14 cellular contexts compared by ENCODE assay signal in the genomic region with DNA sequence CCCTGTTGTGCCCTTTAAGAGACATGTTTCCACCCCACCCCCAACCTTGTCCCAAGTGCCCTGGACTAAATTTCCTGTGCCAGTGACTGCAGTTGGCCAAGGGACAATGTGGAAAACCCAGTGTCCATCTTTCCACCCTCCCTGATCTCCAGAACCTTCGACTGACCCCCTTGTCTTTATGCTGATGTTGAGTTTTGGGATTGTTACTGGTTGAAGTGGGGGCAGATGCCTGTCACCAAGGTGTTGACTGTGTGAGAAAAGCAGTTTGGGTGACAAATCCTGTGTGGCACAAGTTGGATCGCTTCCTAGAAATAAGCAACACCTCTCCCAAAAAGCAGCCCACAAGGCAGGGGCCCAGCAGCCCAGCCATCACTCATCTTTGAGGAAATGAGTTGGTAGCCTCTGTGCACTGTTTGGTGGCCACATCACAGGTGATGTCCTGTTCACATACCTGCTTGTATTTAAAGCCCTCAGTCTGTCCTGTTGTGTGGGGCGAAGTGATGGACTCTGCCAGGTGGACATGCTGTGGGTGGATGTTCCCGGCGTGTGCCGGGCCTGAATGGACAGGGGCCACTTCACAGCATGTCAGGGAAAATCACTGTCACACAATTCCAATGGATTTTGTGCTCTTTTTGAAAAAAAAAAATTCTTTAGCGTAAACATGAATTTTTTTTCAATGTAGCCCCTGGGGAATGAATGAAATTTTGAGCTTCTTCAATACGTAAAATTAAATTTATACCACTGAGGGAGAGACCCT. TPM values are rescaled to one million over a fixed set of nuclear protein-coding genes. Genes with fewer than 3 reads are reported as not detected.
DNase-seq lines count a peak whose midpoint lies in the region; ATAC-seq and TF ChIP-seq lines count a peak whose summit lies in the region.
"Had no signal": no experiment of that assay in that cellular context is flagged by ENCODE, and none has a peak within 500 bp of the region (broad histone marks: within the 10 kb centered on the region; RNA-seq: fewer than 3 reads in every experiment).

No MANE protein-coding gene starts in this region.

- no peak for TF ChIP-seq CTCF in Caco-2 (IDR thresholded peaks at IDR 0.05; ENCODE audit: insufficient read depth in 1 of 2, low read depth in 1 of 2, low read length in 1 of 2, severe bottlenecking in 1 of 2, unreplicated experiment in 1 of 2)
- TF ChIP-seq CTCF in type B pancreatic cell (conservative IDR thresholded peaks at IDR 0.05) = no peak

- H3K36me3 Mint-ChIP-seq in T-helper 2 cell treated with Interferon-gamma antibody and Interleukin-4, amounts not matched to agents 5 μg/mL and 100 μg/mL, for 36 hours (ENCODE audit: low read depth) = peaks cover 46% of the 10 kb centered on the region
- peaks cover 42% of the 10 kb centered on the region for H3K36me3 Mint-ChIP-seq in Caco-2 (ENCODE audit: insufficient read depth, unreplicated experiment)
- H3K36me3 Mint-ChIP-seq in activated CD8-positive, alpha-beta T cell treated with anti-CD3 and anti-CD28 coated beads, Interleukin-2, amount 10 ng/mL, durations not matched to agents 7 days and 5 days (ENCODE audit: low read depth) = peaks cover 54% of the 10 kb centered on the region
- H3K36me3 Mint-ChIP-seq in naive B cell = peaks cover 4 to 9% of the 10 kb centered on the region in 2 donors
- peaks cover 10% of the 10 kb centered on the region for H3K36me3 Mint-ChIP-seq in type B pancreatic cell
- peaks cover 0 to 49% (median 16%) of the 10 kb centered on the region in 3 donors for H3K36me3 Mint-ChIP-seq in naive thymus-derived CD8-positive, alpha-beta T cell

- BruUV-seq in Caco-2 (replicated peaks; lab: Mats Ljungman, UMichigan) = TSS peak; percentile 61

- H3K9me3 Mint-ChIP-seq in T-helper 2 cell treated with Interferon-gamma antibody and Interleukin-4, amounts not matched to agents 5 μg/mL and 100 μg/mL, for 36 hours = no peaks in the 10 kb centered on the region
- H3K9me3 Mint-ChIP-seq in Caco-2 (ENCODE audit: unreplicated experiment) = no peaks in the 10 kb centered on the region
- H3K9me3 Mint-ChIP-seq in activated CD8-positive, alpha-beta T cell treated with anti-CD3 and anti-CD28 coated beads, Interleukin-2, amount 10 ng/mL, durations not matched to agents 7 days and 5 days (ENCODE audit: insufficient read depth) = no peaks in the 10 kb centered on the region
- H3K9me3 Mint-ChIP-seq in naive B cell = no peaks in the 10 kb centered on the region
- no peaks in the 10 kb centered on the region for H3K9me3 Mint-ChIP-seq in type B pancreatic cell
- no peaks in the 10 kb centered on the region for H3K9me3 Mint-ChIP-seq in naive thymus-derived CD8-positive, alpha-beta T cell
- H3K9me3 Mint-ChIP-seq: CD4-positive, alpha-beta T cell; central memory CD8-positive, alpha-beta T cell had no signal

- peaks cover 3% of the 10 kb centered on the region for H3K36me3 ChIP-seq in Caco-2 (ENCODE audit: control insufficient read depth, insufficient read depth, low read length)

- peaks cover 36% of the 10 kb centered on the region for H3K4me1 Mint-ChIP-seq in T-helper 2 cell treated with Interferon-gamma antibody and Interleukin-4, amounts not matched to agents 5 μg/mL and 100 μg/mL, for 36 hours (ENCODE audit: low read depth)
- H3K4me1 Mint-ChIP-seq in Caco-2 (ENCODE audit: low read depth, unreplicated experiment) (peaks cover 8% of the 10 kb centered on the region), naive B cell (peaks cover 4 to 8% (median 4%) of the 10 kb centered on the region in 3 donors), type B pancreatic cell (ENCODE audit: unreplicated experiment) (peaks cover 8% of the 10 kb centered on the region)
- peaks cover 32% of the 10 kb centered on the region for H3K4me1 Mint-ChIP-seq in activated CD8-positive, alpha-beta T cell treated with anti-CD3 and anti-CD28 coated beads, Interleukin-2, amount 10 ng/mL, durations not matched to agents 7 days and 5 days (ENCODE audit: low read depth)
- peaks cover 0 to 3% (median 0%) of the 10 kb centered on the region in 4 donors for H3K4me1 Mint-ChIP-seq in naive thymus-derived CD8-positive, alpha-beta T cell

- no peaks in the 10 kb centered on the region for H3K4me1 ChIP-seq in Caco-2

- H3K27me3 Mint-ChIP-seq in T-helper 2 cell treated with Interferon-gamma antibody and Interleukin-4, amounts not matched to agents 5 μg/mL and 100 μg/mL, for 36 hours (ENCODE audit: low read depth) = no peaks in the 10 kb centered on the region
- H3K27me3 Mint-ChIP-seq in Caco-2 (ENCODE audit: insufficient read depth, unreplicated experiment) = no peaks in the 10 kb centered on the region
- H3K27me3 Mint-ChIP-seq in activated CD8-positive, alpha-beta T cell treated with anti-CD3 and anti-CD28 coated beads, Interleukin-2, amount 10 ng/mL, durations not matched to agents 7 days and 5 days (ENCODE audit: low read depth) = no peaks in the 10 kb centered on the region
- no peaks in the 10 kb centered on the region for H3K27me3 Mint-ChIP-seq in naive B cell
- H3K27me3 Mint-ChIP-seq in type B pancreatic cell = no peaks in the 10 kb centered on the region
- H3K27me3 Mint-ChIP-seq in naive thymus-derived CD8-positive, alpha-beta T cell = no peaks in the 10 kb centered on the region
- H3K27me3 Mint-ChIP-seq: CD4-positive, alpha-beta T cell; central memory CD8-positive, alpha-beta T cell had no signal

- no peak for TF ChIP-seq POLR2A in GM18505 (IDR thresholded peaks at IDR 0.05; ENCODE audit: borderline replicate concordance, extremely low read depth, insufficient read depth, insufficient read length)

- no peaks in the 10 kb centered on the region for H3K9me3 ChIP-seq in Caco-2

- H3K27ac Mint-ChIP-seq in T-helper 2 cell treated with Interferon-gamma antibody and Interleukin-4, amounts not matched to agents 5 μg/mL and 100 μg/mL, for 36 hours = peak overlapping the region; percentile 86
- H3K27ac Mint-ChIP-seq in Caco-2 (ENCODE audit: unreplicated experiment) (no peak overlapping the region), naive B cell (peak overlapping the region in 4 of 6 donors; percentile 22 to 76 (median 51)), type B pancreatic cell (no peak overlapping the region)
- peak overlapping the region; percentile 75 for H3K27ac Mint-ChIP-seq in activated CD8-positive, alpha-beta T cell treated with anti-CD3 and anti-CD28 coated beads, Interleukin-2, amount 10 ng/mL, durations not matched to agents 7 days and 5 days
- H3K27ac Mint-ChIP-seq in naive thymus-derived CD8-positive, alpha-beta T cell = peak overlapping the region in 4 of 10 donors; percentile 10 to 53 (median 26)
- H3K27ac Mint-ChIP-seq: CD4-positive, alpha-beta T cell had no signal

- H3K4me3 Mint-ChIP-seq in T-helper 2 cell treated with Interferon-gamma antibody and Interleukin-4, amounts not matched to agents 5 μg/mL and 100 μg/mL, for 36 hours = peak overlapping the region; percentile 49
- no peak overlapping the region for H3K4me3 Mint-ChIP-seq in Caco-2 (ENCODE audit: unreplicated experiment)
- H3K4me3 Mint-ChIP-seq in activated CD8-positive, alpha-beta T cell treated with anti-CD3 and anti-CD28 coated beads, Interleukin-2, amount 10 ng/mL, durations not matched to agents 7 days and 5 days = no peak overlapping the region
- peak overlapping the region in 1 of 8 donors; percentile 25 for H3K4me3 Mint-ChIP-seq in naive B cell
- no peak overlapping the region for H3K4me3 Mint-ChIP-seq in type B pancreatic cell
- H3K4me3 Mint-ChIP-seq in naive thymus-derived CD8-positive, alpha-beta T cell = no peak overlapping the region
- H3K4me3 Mint-ChIP-seq: CD4-positive, alpha-beta T cell; central memory CD8-positive, alpha-beta T cell had no signal

- H3K27me3 ChIP-seq in Caco-2 (replicated peaks; ENCODE audit: control insufficient read depth, insufficient read depth, low read length) = no peaks in the 10 kb centered on the region

- CTCF ChIA-PET in Caco-2 (lab: Charles Lee) = interaction anchor here (0.5 kb wide), 1 partner anchor 1000 kb away, joined by 3 read pairs; a partner anchor contains a TSS
- CTCF ChIA-PET in activated CD8-positive, alpha-beta T cell treated with anti-CD3 and anti-CD28 coated beads, Interleukin-2, amount 10 ng/mL, durations not matched to agents 7 days and 5 days (lab: Charles Lee) = no interaction called here

- POLR2A ChIA-PET in Caco-2 (lab: Charles Lee) = no interaction called here
- POLR2A ChIA-PET in activated CD8-positive, alpha-beta T cell treated with anti-CD3 and anti-CD28 coated beads, Interleukin-2, amount 10 ng/mL, durations not matched to agents 7 days and 5 days (lab: Charles Lee) = interaction anchor here (1.2 kb wide), 1 partner anchor 103 kb away, joined by 6 read pairs; no protein-coding TSS in a partner anchor
- POLR2A ChIA-PET in naive thymus-derived CD8-positive, alpha-beta T cell (lab: Charles Lee) = interaction anchor here (0.7 kb wide), 1 partner anchor 29 kb away, joined by 3 read pairs; no protein-coding TSS in a partner anchor

- DNase-seq in T-helper 2 cell treated with Interferon-gamma antibody and Interleukin-4, amounts not matched to agents 5 μg/mL and 100 μg/mL, for 36 hours (ENCODE audit: low spot score) = no peak
- no peak for DNase-seq in T-helper 2 cell
- no peak for DNase-seq in Caco-2
- no peak for DNase-seq in activated CD8-positive, alpha-beta T cell treated with anti-CD3 and anti-CD28 coated beads, Interleukin-2, amount 10 ng/mL, durations not matched to agents 7 days and 5 days
- no peak for DNase-seq in naive B cell
- DNase-seq in type B pancreatic cell (ENCODE audit: extremely low spot score, unreplicated experiment) = no peak
- no peak for DNase-seq in naive thymus-derived CD8-positive, alpha-beta T cell
- DNase-seq: activated CD8-positive, alpha-beta memory T cell treated with anti-CD3 and anti-CD28 coated beads for 24 hours; CD4-positive, alpha-beta T cell; SHP77 had no signal

- no peak for ATAC-seq in activated CD8-positive, alpha-beta T cell treated with anti-CD3 and anti-CD28 coated beads, Interleukin-2, amount 10 ng/mL, durations not matched to agents 7 days and 5 days
- ATAC-seq in naive B cell (ENCODE audit: low read depth in 2 of 2) (no peak), GM18505 (IDR thresholded peaks at IDR 0.05; ENCODE audit: unreplicated experiment) (no peak)
- no peak for ATAC-seq in naive thymus-derived CD8-positive, alpha-beta T cell

- intact Hi-C loops in Caco-2 (cut with micrococcal nuclease; ENCODE audit: unreplicated experiment) = no loop called here

- no peak overlapping the region for H3K4me3 ChIP-seq in Caco-2 (ENCODE audit: low read depth, low read length)
- H3K4me3 ChIP-seq: smooth muscle cell had no signal

RNA-seq across cellular contexts. Expression of a gene that starts 6.6 kb away (rescaled TPM):
- total RNA-seq in Caco-2 (2022) (38.6 and 41.0 TPM in 2 replicates), type B pancreatic cell (ENCODE audit: low replicate concordance) (24.0 and 37.6 TPM in 2 replicates)
- total RNA-seq in activated CD8-positive, alpha-beta T cell treated with anti-CD3 and anti-CD28 coated beads, Interleukin-2, amount 10 ng/mL, durations not matched to agents 7 days and 5 days = 10 to 100 TPM; 34.7 to 37.4 TPM
- 10 to 100 TPM; 28.9 to 41.4 (median 31.6) TPM for polyA plus RNA-seq in naive B cell (ENCODE audit: low read depth in 6 of 6)
- total RNA-seq in naive thymus-derived CD8-positive, alpha-beta T cell = 10 to 100 TPM; 31.1 to 32.4 TPM
- 10 to 100 TPM; 19.9 to 26.3 (median 22.1) TPM for polyA plus RNA-seq in naive thymus-derived CD8-positive, alpha-beta T cell

RNA-seq across cellular contexts. Expression of a gene that starts 32.5 kb away (rescaled TPM):
- total RNA-seq in Caco-2 (2022) (73.9 and 74.1 TPM in 2 replicates), type B pancreatic cell (ENCODE audit: low replicate concordance) (71.4 and 72.3 TPM in 2 replicates)
- total RNA-seq in activated CD8-positive, alpha-beta T cell treated with anti-CD3 and anti-CD28 coated beads, Interleukin-2, amount 10 ng/mL, durations not matched to agents 7 days and 5 days = 10 to 100 TPM; 55.1 to 60.4 TPM
- polyA plus RNA-seq in naive B cell (ENCODE audit: low read depth in 6 of 6) = 10 to 100 TPM; 27.5 to 39.9 (median 35.9) TPM
- total RNA-seq in naive thymus-derived CD8-positive, alpha-beta T cell = 10 to 100 TPM; 47.1 to 49.9 TPM
- polyA plus RNA-seq in naive thymus-derived CD8-positive, alpha-beta T cell = 10 to 100 TPM; 29.1 to 38.0 (median 29.5) TPM

RNA-seq across cellular contexts. Expression of a gene that starts 50.4 kb away (rescaled TPM):
- total RNA-seq in Caco-2 (2022) = not detected in 2 replicates
- total RNA-seq in activated CD8-positive, alpha-beta T cell treated with anti-CD3 and anti-CD28 coated beads, Interleukin-2, amount 10 ng/mL, durations not matched to agents 7 days and 5 days = under 1 TPM; 0.95 to 0.97 TPM
- not detected for polyA plus RNA-seq in naive B cell (ENCODE audit: low read depth in 6 of 6)
- 0.07 and 0.14 TPM in 2 replicates for total RNA-seq in type B pancreatic cell (ENCODE audit: low replicate concordance)
- total RNA-seq in naive thymus-derived CD8-positive, alpha-beta T cell = not detected
- polyA plus RNA-seq in naive thymus-derived CD8-positive, alpha-beta T cell = not detected
- total RNA-seq: lung microvascular endothelial cell had no signal

Comparison
In these comparisons a context has a peak if more than half of its experiments do, and no peak if none do; other contexts are left out.
1. H3K27ac Mint-ChIP-seq: peak in T-helper 2 cell treated with Interferon-gamma antibody and Interleukin-4, amounts not matched to agents 5 μg/mL and 100 μg/mL, for 36 hours (single experiment), activated CD8-positive, alpha-beta T cell treated with anti-CD3 and anti-CD28 coated beads, Interleukin-2, amount 10 ng/mL, durations not matched to agents 7 days and 5 days (single experiment) and naive B cell (4 of 6); none in Caco-2 (single experiment) and type B pancreatic cell (single experiment).